1 cellular context compared by ENCODE assay signal in the genomic region with DNA sequence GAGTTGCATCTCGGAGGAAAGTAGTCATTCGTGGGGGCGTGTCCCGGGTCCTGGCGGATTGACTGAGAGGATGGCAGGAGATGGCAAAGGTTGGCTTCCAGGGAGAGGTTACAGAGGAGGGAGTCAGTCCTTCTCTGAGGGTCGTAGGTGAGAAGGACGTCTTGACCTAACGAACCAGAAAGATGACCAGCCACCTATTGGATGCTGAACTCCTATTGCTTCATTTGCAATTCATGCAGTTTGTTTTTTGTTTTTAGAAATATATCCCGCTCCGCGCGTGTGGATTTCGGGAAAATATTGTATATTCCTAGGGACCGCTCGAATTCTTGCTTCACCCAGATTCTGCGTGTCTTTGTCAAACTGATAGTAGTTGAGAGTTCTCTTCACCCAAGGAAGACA.
TF ChIP-seq lines count a peak whose summit lies in the region.

No MANE protein-coding gene starts in this region.

TF ChIP-seq in HEK293, 187 proteins besides CTCF, POLR2A, EP300 and RAD21 (continued from another document and continues in another):
- TF ChIP-seq, protein P1, sequence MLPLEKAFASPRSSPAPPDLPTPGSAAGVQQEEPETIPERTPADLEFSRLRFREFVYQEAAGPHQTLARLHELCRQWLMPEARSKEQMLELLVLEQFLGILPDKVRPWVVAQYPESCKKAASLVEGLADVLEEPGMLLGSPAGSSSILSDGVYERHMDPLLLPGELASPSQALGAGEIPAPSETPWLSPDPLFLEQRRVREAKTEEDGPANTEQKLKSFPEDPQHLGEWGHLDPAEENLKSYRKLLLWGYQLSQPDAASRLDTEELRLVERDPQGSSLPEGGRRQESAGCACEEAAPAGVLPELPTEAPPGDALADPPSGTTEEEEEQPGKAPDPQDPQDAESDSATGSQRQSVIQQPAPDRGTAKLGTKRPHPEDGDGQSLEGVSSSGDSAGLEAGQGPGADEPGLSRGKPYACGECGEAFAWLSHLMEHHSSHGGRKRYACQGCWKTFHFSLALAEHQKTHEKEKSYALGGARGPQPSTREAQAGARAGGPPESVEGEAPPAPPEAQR (tag by site-specific recombination; IDR thresholded peaks at IDR 0.05), result no peak
- TF ChIP-seq, protein P2, sequence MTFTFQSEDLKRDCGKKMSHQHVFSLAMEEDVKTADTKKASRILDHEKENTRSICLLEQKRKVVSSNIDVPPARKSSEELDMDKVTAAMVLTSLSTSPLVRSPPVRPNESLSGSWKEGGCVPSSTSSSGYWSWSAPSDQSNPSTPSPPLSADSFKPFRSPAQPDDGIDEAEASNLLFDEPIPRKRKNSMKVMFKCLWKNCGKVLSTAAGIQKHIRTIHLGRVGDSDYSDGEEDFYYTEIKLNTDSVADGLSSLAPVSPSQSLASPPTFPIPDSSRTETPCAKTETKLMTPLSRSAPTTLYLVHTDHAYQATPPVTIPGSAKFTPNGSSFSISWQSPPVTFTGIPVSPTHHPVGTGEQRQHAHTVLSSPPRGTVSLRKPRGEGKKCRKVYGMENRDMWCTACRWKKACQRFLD (tag by site-specific recombination; IDR thresholded peaks at IDR 0.05), result no peak
- TF ChIP-seq KLF9 (tag by site-specific recombination; IDR thresholded peaks at IDR 0.05; ENCODE audit: low read depth) (peak; percentile 87), ZNF19 (tag by site-specific recombination; IDR thresholded peaks at IDR 0.05; ENCODE audit: low read depth) (no peak), ZNF10 (tag by site-specific recombination; IDR thresholded peaks at IDR 0.05) (no peak), ZNF530 (tag by site-specific recombination; IDR thresholded peaks at IDR 0.05; ENCODE audit: low read depth) (no peak), ZNF16 (tag by site-specific recombination; IDR thresholded peaks at IDR 0.05; ENCODE audit: low read depth) (no peak), ZNF654 (tag by site-specific recombination; IDR thresholded peaks at IDR 0.05; ENCODE audit: low read depth) (no peak), ZNF2 (tag by site-specific recombination; IDR thresholded peaks at IDR 0.05) (no peak; the same call in 1 of the 2 replicates), ZNF600 (tag by site-specific recombination; IDR thresholded peaks at IDR 0.05) (peak; percentile 52; the same call in 1 of the 2 replicates), ZNF747 (tag by site-specific recombination; IDR thresholded peaks at IDR 0.05) (no peak), YY1 (tag by site-specific recombination; IDR thresholded peaks at IDR 0.05) (no peak), SETDB1 (IDR thresholded peaks at IDR 0.05; ENCODE audit: insufficient read length, low read length) (no peak), ZNF623 (tag by site-specific recombination; IDR thresholded peaks at IDR 0.05) (no peak), ZBTB7A (tag by site-specific recombination; IDR thresholded peaks at IDR 0.05; ENCODE audit: low read depth) (no peak), SP3 (tag by site-specific recombination; IDR thresholded peaks at IDR 0.05) (0 out of 2 replicates have a peak, but pooled peaks have one; percentile 3), ZNF514 (tag by site-specific recombination; IDR thresholded peaks at IDR 0.05) (no peak), ZNF426 (tag by site-specific recombination; IDR thresholded peaks at IDR 0.05) (no peak), KLF7 (tag by site-specific recombination; IDR thresholded peaks at IDR 0.05; ENCODE audit: borderline replicate concordance) (no peak), ZNF366 (tag by site-specific recombination; conservative IDR thresholded peaks at IDR 0.05) (0 out of 2 replicates have a peak, but pooled peaks have one; percentile 65), FEZF1 (tag by site-specific recombination; IDR thresholded peaks at IDR 0.05) (no peak), ZNF768 (tag by site-specific recombination; IDR thresholded peaks at IDR 0.05) (no peak), ZXDB (tag by site-specific recombination; IDR thresholded peaks at IDR 0.05) (peak; percentile 1; the same call in 1 of the 2 replicates), ZFP3 (tag by site-specific recombination; IDR thresholded peaks at IDR 0.05; ENCODE audit: low read depth) (no peak), ZNF114 (tag by site-specific recombination; IDR thresholded peaks at IDR 0.05) (no peak), ZNF571 (tag by site-specific recombination; IDR thresholded peaks at IDR 0.05) (no peak), ZNF621 (tag by site-specific recombination; IDR thresholded peaks at IDR 0.05) (no peak), ZNF221 (tag by site-specific recombination; IDR thresholded peaks at IDR 0.05; ENCODE audit: borderline replicate concordance) (no peak), ZFP69B (tag by site-specific recombination; IDR thresholded peaks at IDR 0.05) (no peak), ZNF670 (tag by site-specific recombination; IDR thresholded peaks at IDR 0.05; ENCODE audit: low read depth) (no peak), ZNF132 (tag by site-specific recombination; IDR thresholded peaks at IDR 0.05; ENCODE audit: borderline replicate concordance) (no peak)
- TF ChIP-seq, protein P3, sequence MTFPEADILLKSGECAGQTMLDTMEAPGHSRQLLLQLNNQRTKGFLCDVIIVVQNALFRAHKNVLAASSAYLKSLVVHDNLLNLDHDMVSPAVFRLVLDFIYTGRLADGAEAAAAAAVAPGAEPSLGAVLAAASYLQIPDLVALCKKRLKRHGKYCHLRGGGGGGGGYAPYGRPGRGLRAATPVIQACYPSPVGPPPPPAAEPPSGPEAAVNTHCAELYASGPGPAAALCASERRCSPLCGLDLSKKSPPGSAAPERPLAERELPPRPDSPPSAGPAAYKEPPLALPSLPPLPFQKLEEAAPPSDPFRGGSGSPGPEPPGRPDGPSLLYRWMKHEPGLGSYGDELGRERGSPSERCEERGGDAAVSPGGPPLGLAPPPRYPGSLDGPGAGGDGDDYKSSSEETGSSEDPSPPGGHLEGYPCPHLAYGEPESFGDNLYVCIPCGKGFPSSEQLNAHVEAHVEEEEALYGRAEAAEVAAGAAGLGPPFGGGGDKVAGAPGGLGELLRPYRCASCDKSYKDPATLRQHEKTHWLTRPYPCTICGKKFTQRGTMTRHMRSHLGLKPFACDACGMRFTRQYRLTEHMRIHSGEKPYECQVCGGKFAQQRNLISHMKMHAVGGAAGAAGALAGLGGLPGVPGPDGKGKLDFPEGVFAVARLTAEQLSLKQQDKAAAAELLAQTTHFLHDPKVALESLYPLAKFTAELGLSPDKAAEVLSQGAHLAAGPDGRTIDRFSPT (tag by site-specific recombination; IDR thresholded peaks at IDR 0.05), result peak; percentile 33; the same call in 1 of the 2 replicates
- TF ChIP-seq, protein P4, sequence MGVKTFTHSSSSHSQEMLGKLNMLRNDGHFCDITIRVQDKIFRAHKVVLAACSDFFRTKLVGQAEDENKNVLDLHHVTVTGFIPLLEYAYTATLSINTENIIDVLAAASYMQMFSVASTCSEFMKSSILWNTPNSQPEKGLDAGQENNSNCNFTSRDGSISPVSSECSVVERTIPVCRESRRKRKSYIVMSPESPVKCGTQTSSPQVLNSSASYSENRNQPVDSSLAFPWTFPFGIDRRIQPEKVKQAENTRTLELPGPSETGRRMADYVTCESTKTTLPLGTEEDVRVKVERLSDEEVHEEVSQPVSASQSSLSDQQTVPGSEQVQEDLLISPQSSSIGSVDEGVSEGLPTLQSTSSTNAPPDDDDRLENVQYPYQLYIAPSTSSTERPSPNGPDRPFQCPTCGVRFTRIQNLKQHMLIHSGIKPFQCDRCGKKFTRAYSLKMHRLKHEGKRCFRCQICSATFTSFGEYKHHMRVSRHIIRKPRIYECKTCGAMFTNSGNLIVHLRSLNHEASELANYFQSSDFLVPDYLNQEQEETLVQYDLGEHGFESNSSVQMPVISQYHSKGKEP (tag by site-specific recombination; IDR thresholded peaks at IDR 0.05), result no peak
- TF ChIP-seq, protein P5, sequence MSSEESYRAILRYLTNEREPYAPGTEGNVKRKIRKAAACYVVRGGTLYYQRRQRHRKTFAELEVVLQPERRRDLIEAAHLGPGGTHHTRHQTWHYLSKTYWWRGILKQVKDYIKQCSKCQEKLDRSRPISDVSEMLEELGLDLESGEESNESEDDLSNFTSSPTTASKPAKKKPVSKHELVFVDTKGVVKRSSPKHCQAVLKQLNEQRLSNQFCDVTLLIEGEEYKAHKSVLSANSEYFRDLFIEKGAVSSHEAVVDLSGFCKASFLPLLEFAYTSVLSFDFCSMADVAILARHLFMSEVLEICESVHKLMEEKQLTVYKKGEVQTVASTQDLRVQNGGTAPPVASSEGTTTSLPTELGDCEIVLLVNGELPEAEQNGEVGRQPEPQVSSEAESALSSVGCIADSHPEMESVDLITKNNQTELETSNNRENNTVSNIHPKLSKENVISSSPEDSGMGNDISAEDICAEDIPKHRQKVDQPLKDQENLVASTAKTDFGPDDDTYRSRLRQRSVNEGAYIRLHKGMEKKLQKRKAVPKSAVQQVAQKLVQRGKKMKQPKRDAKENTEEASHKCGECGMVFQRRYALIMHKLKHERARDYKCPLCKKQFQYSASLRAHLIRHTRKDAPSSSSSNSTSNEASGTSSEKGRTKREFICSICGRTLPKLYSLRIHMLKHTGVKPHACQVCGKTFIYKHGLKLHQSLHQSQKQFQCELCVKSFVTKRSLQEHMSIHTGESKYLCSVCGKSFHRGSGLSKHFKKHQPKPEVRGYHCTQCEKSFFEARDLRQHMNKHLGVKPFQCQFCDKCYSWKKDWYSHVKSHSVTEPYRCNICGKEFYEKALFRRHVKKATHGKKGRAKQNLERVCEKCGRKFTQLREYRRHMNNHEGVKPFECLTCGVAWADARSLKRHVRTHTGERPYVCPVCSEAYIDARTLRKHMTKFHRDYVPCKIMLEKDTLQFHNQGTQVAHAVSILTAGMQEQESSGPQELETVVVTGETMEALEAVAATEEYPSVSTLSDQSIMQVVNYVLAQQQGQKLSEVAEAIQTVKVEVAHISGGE (tag by site-specific recombination; conservative IDR thresholded peaks at IDR 0.05; ENCODE audit: low read depth), result no peak
- TF ChIP-seq, protein P6, sequence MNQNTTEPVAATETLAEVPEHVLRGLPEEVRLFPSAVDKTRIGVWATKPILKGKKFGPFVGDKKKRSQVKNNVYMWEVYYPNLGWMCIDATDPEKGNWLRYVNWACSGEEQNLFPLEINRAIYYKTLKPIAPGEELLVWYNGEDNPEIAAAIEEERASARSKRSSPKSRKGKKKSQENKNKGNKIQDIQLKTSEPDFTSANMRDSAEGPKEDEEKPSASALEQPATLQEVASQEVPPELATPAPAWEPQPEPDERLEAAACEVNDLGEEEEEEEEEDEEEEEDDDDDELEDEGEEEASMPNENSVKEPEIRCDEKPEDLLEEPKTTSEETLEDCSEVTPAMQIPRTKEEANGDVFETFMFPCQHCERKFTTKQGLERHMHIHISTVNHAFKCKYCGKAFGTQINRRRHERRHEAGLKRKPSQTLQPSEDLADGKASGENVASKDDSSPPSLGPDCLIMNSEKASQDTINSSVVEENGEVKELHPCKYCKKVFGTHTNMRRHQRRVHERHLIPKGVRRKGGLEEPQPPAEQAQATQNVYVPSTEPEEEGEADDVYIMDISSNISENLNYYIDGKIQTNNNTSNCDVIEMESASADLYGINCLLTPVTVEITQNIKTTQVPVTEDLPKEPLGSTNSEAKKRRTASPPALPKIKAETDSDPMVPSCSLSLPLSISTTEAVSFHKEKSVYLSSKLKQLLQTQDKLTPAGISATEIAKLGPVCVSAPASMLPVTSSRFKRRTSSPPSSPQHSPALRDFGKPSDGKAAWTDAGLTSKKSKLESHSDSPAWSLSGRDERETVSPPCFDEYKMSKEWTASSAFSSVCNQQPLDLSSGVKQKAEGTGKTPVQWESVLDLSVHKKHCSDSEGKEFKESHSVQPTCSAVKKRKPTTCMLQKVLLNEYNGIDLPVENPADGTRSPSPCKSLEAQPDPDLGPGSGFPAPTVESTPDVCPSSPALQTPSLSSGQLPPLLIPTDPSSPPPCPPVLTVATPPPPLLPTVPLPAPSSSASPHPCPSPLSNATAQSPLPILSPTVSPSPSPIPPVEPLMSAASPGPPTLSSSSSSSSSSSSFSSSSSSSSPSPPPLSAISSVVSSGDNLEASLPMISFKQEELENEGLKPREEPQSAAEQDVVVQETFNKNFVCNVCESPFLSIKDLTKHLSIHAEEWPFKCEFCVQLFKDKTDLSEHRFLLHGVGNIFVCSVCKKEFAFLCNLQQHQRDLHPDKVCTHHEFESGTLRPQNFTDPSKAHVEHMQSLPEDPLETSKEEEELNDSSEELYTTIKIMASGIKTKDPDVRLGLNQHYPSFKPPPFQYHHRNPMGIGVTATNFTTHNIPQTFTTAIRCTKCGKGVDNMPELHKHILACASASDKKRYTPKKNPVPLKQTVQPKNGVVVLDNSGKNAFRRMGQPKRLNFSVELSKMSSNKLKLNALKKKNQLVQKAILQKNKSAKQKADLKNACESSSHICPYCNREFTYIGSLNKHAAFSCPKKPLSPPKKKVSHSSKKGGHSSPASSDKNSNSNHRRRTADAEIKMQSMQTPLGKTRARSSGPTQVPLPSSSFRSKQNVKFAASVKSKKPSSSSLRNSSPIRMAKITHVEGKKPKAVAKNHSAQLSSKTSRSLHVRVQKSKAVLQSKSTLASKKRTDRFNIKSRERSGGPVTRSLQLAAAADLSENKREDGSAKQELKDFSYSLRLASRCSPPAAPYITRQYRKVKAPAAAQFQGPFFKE (tag by site-specific recombination; IDR thresholded peaks at IDR 0.05; ENCODE audit: borderline replicate concordance), result no peak
- TF ChIP-seq, protein P7, sequence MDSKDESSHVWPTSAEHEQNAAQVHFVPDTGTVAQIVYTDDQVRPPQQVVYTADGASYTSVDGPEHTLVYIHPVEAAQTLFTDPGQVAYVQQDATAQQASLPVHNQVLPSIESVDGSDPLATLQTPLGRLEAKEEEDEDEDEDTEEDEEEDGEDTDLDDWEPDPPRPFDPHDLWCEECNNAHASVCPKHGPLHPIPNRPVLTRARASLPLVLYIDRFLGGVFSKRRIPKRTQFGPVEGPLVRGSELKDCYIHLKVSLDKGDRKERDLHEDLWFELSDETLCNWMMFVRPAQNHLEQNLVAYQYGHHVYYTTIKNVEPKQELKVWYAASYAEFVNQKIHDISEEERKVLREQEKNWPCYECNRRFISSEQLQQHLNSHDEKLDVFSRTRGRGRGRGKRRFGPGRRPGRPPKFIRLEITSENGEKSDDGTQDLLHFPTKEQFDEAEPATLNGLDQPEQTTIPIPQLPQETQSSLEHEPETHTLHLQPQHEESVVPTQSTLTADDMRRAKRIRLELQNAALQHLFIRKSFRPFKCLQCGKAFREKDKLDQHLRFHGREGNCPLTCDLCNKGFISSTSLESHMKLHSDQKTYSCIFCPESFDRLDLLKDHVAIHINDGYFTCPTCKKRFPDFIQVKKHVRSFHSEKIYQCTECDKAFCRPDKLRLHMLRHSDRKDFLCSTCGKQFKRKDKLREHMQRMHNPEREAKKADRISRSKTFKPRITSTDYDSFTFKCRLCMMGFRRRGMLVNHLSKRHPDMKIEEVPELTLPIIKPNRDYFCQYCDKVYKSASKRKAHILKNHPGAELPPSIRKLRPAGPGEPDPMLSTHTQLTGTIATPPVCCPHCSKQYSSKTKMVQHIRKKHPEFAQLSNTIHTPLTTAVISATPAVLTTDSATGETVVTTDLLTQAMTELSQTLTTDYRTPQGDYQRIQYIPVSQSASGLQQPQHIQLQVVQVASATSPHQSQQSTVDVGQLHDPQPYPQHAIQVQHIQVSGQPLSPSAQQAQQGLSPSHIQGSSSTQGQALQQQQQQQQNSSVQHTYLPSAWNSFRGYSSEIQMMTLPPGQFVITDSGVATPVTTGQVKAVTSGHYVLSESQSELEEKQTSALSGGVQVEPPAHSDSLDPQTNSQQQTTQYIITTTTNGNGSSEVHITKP (tag by site-specific recombination; IDR thresholded peaks at IDR 0.05), result 0 out of 2 replicates have a peak, but pooled peaks have one; percentile 24
